ENCODE assay signal across 1 cellular context in the genomic region with DNA sequence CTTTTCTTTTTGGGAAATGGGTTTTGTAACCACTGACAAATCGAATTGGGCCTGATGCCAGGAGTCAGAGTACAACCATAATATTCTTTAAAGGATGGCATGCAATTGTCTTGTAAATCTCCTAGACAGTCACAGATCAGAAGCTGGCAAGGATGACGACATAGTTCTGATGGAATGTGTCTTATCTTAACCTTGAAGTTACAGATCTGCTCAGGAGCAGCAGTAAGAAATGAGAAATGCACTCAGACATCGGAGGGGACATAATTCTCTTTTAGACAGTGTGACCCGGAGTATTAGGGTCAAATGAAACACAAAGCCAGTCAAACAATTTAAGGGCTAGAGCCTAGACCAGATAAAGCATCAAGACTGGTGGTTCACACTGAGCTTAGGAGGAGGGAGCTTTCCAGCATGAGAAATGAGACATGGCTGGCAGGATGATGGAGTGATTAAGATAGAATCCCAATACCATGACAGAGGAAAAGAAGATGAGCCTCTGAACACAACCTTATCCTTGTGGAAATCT.
TF ChIP-seq lines count a peak whose summit lies in the region.

No MANE protein-coding gene starts in this region.

TF ChIP-seq in A549, 52 proteins besides CTCF, POLR2A, EP300 and RAD21:
- TF ChIP-seq FOSL2 (IDR thresholded peaks at IDR 0.05) = no peak
- peak; percentile 37 for TF ChIP-seq FOSL2 (CRISPR knock-in tag; IDR thresholded peaks at IDR 0.05)
- TF ChIP-seq GATA3 (IDR thresholded peaks at IDR 0.05; ENCODE audit: borderline replicate concordance) = peak; percentile 77; the same call in 1 of the 2 replicates
- peak; percentile 58 to 80; a peak in 3 of 4 replicates for TF ChIP-seq CEBPB (IDR thresholded peaks at IDR 0.05)
- TF ChIP-seq CHD4 (IDR thresholded peaks at IDR 0.05; ENCODE audit: borderline replicate concordance) = no peak
- peak in 1 of 2 experiments; percentile 24; a peak in 1 of 5 replicates for TF ChIP-seq JUN (IDR thresholded peaks at IDR 0.05)
